Comparison of ENCODE assay signal across 7 cellular contexts in genomic region chr14:65230287-65230728, GRCh38.
DNase-seq lines count a peak whose midpoint lies in the region; ATAC-seq, FAIRE-seq and TF ChIP-seq lines count a peak whose summit lies in the region.

No MANE protein-coding gene starts in this region.

- H3K4me3 ChIP-seq in Panc1 (ENCODE audit: low read depth in 2 of 2, low read length in 2 of 2) (peak overlapping the region; percentile 32 to 48), H1 (ENCODE audit: extremely low read depth in 1 of 4, insufficient read depth in 2 of 4, low read depth in 3 of 4, low read length in 4 of 4) (peak overlapping the region in 1 of 4 experiments; percentile 40; a peak in 1 of 8 replicates)
- H3K4me3 ChIP-seq in naive thymus-derived CD4-positive, alpha-beta T cell (ENCODE audit: low read length): peak overlapping the region; percentile 56

- H3K4me1 Mint-ChIP-seq in IgD-negative memory B cell: peaks cover 49 to 66% (median 61%) of the 10 kb centered on the region in 3 donors
- H3K4me1 Mint-ChIP-seq in naive thymus-derived CD4-positive, alpha-beta T cell: peaks cover 26 to 61% (median 49%) of the 10 kb centered on the region in 7 donors

- H4K20me1 ChIP-seq in H1 (replicated peaks in 1 of 2; ENCODE audit: control insufficient read depth in 1 of 2, insufficient read depth in 2 of 2, low read length in 2 of 2): no peaks in the 10 kb centered on the region

- H3K4ac ChIP-seq in H1 (replicated peaks; ENCODE audit: insufficient read length, low read depth, low read length): no peak overlapping the region

- no peak for TF ChIP-seq CTCF in Panc1 (IDR thresholded peaks at IDR 0.05)
- no peak for TF ChIP-seq CTCF in H1 (IDR thresholded peaks at IDR 0.05; ENCODE audit: control extremely low read depth in 1 of 3, insufficient read depth in 1 of 3, low read depth in 1 of 3, low read length in 3 of 3)

- peak overlapping the region; percentile 76 to 96 (median 90) for H3K4me3 Mint-ChIP-seq in IgD-negative memory B cell
- H3K4me3 Mint-ChIP-seq in naive thymus-derived CD4-positive, alpha-beta T cell: peak overlapping the region; percentile 83 to 93 (median 90)

- peak overlapping the region; percentile 84 to 96 (median 94) for H3K27ac Mint-ChIP-seq in IgD-negative memory B cell
- peak overlapping the region; percentile 92 to 99 (median 96) for H3K27ac Mint-ChIP-seq in naive thymus-derived CD4-positive, alpha-beta T cell

- H3K23ac ChIP-seq in H1 (ENCODE audit: insufficient read length): no peak overlapping the region

- H4K91ac ChIP-seq in H1 (replicated peaks; ENCODE audit: insufficient read length, low read length): no peak overlapping the region

- H4K8ac ChIP-seq in H1 (ENCODE audit: extremely low read depth, insufficient read depth, low read length): peak overlapping the region; percentile 39; the same call in 1 of the 2 replicates

- POLR2A ChIA-PET in Panc1 (lab: Charles Lee) (no interaction called here), H1 (lab: Charles Lee; ENCODE audit: partially characterized antibody) (no interaction called here)
- POLR2A ChIA-PET in naive thymus-derived CD4-positive, alpha-beta T cell (lab: Charles Lee): interaction anchor here (0.6 kb wide), 1 partner anchor 25 kb away, joined by 3 read pairs; no protein-coding TSS in a partner anchor

- intact Hi-C loops in Panc1 (cut with micrococcal nuclease; ENCODE audit: unreplicated experiment): no loop called here
- intact Hi-C loops in naive thymus-derived CD4-positive, alpha-beta T cell (cut with micrococcal nuclease): no loop called here

- peak overlapping the region; percentile 64 to 65 for H3K4me2 ChIP-seq in H1 (ENCODE audit: insufficient read depth in 1 of 2, low read depth in 2 of 2, low read length in 2 of 2)

- no peak overlapping the region for H2BK15ac ChIP-seq in H1 (ENCODE audit: low read length)

- peaks cover 8% of the 10 kb centered on the region for H3K36me3 Mint-ChIP-seq in IgD-negative memory B cell
- peaks cover 0 to 7% (median 0%) of the 10 kb centered on the region in 5 donors for H3K36me3 Mint-ChIP-seq in naive thymus-derived CD4-positive, alpha-beta T cell

- H2BK12ac ChIP-seq in H1 (ENCODE audit: low read depth, low read length): no peak overlapping the region

- H3K9me3 ChIP-seq in Panc1 (ENCODE audit: control insufficient read depth, insufficient read depth, low read depth, low read length) (no peaks in the 10 kb centered on the region), H1 (ENCODE audit: insufficient read depth in 2 of 2, low read depth in 1 of 2, low read length in 1 of 2) (no peaks in the 10 kb centered on the region)
- no peaks in the 10 kb centered on the region for H3K9me3 ChIP-seq in naive thymus-derived CD4-positive, alpha-beta T cell (ENCODE audit: control insufficient read depth in 2 of 3, low read length in 3 of 3)

- no peak for DNase-seq in Panc1 (ENCODE audit: low read depth, low spot score)
- no peak for DNase-seq in H1 (ENCODE audit: low read depth in 1 of 2, low spot score in 2 of 2)
- no peak for DNase-seq in naive thymus-derived CD4-positive, alpha-beta T cell
- no peak for DNase-seq in NCI-H446 treated with DMSO at 0.1 percent for 48 hours (lab: John Stamatoyannopoulos, UW)
- no peak for DNase-seq in H4 (ENCODE audit: low spot score)

- H3K14ac ChIP-seq in H1 (ENCODE audit: insufficient read length): no peak overlapping the region

- no peaks in the 10 kb centered on the region for H3K79me1 ChIP-seq in H1 (ENCODE audit: low read depth, low read length)

- H3K36me3 ChIP-seq in Panc1 (ENCODE audit: control insufficient read depth, insufficient read depth, low read length) (no peaks in the 10 kb centered on the region), H1 (ENCODE audit: control insufficient read depth in 2 of 4, insufficient read depth in 4 of 4, low read length in 3 of 4) (no peaks in the 10 kb centered on the region)
- no peaks in the 10 kb centered on the region for H3K36me3 ChIP-seq in naive thymus-derived CD4-positive, alpha-beta T cell (ENCODE audit: control insufficient read depth in 2 of 3, insufficient read depth in 3 of 3, low read length in 3 of 3)

- H3K27ac ChIP-seq in Panc1 (ENCODE audit: low read length) (peak overlapping the region; percentile 58), H1 (ENCODE audit: low read depth, low read length) (no peak overlapping the region)
- peak overlapping the region; percentile 64 for H3K27ac ChIP-seq in naive thymus-derived CD4-positive, alpha-beta T cell (ENCODE audit: low read depth, low read length)

- H3K4me1 ChIP-seq in Panc1 (ENCODE audit: control insufficient read depth, insufficient read depth, low read length) (peaks cover 4% of the 10 kb centered on the region; the same call in 1 of the 2 replicates), H1 (replicated peaks in 1 of 4; ENCODE audit: control insufficient read depth in 3 of 4, insufficient read depth in 4 of 4, low read length in 3 of 4) (peaks cover 4 to 16% (median 10%) of the 10 kb centered on the region in 4 experiments; a peak in 4 of 7 replicates)
- peaks cover 0 to 12% of the 10 kb centered on the region in 2 donors for H3K4me1 ChIP-seq in naive thymus-derived CD4-positive, alpha-beta T cell (ENCODE audit: control insufficient read depth in 2 of 2, insufficient read depth in 2 of 2, low read length in 2 of 2)

- H3K18ac ChIP-seq in H1 (ENCODE audit: extremely low read depth, low read length): peak overlapping the region; percentile 34; the same call in 1 of the 2 replicates

- H3K56ac ChIP-seq in H1 (replicated peaks; ENCODE audit: insufficient read length, low read depth, low read length): no peak overlapping the region

- H3K23me2 ChIP-seq in H1 (ENCODE audit: low read depth, low read length): no peaks in the 10 kb centered on the region

- no peaks in the 10 kb centered on the region for H3K79me2 ChIP-seq in H1 (ENCODE audit: control insufficient read depth in 1 of 2, insufficient read depth in 2 of 2, low read length in 2 of 2)

- 0 out of 2 replicates have a peak overlapping the region, but pooled peaks have one; percentile 86 for H2AFZ ChIP-seq in H1 (ENCODE audit: low read length)

- H3K27me3 ChIP-seq in Panc1 (ENCODE audit: control insufficient read depth, insufficient read depth, low read length) (no peaks in the 10 kb centered on the region), H1 (replicated peaks in 1 of 4; ENCODE audit: control insufficient read depth in 3 of 4, extremely low read depth in 1 of 4, insufficient read depth in 3 of 4, low read length in 3 of 4) (no peaks in the 10 kb centered on the region)
- no peaks in the 10 kb centered on the region for H3K27me3 ChIP-seq in naive thymus-derived CD4-positive, alpha-beta T cell (ENCODE audit: control insufficient read depth in 2 of 2, insufficient read depth in 2 of 2, low read length in 2 of 2)

- peak overlapping the region in 1 of 4 experiments; percentile 31; a peak in 1 of 7 replicates for H3K9ac ChIP-seq in H1 (replicated peaks in 1 of 4; ENCODE audit: extremely low read depth in 1 of 4, low read depth in 3 of 4, low read length in 3 of 4)

- CTCF ChIA-PET in Panc1 (lab: Charles Lee) (no interaction called here), H1 (lab: Charles Lee; ENCODE audit: partially characterized antibody) (interaction anchor here (0.6 to 2.9 kb wide), 2 partner anchors 10 to 201 kb away, joined by 4 to 7 read pairs; no protein-coding TSS in a partner anchor)
- CTCF ChIA-PET in naive thymus-derived CD4-positive, alpha-beta T cell (lab: Charles Lee): interaction anchor here (0.7 to 1.0 kb wide), 3 partner anchors 11 to 182 kb away, joined by 3 to 4 read pairs (median 3); no protein-coding TSS in a partner anchor

- no peak overlapping the region for H2BK120ac ChIP-seq in H1 (replicated peaks; ENCODE audit: low read depth, low read length)

- no peaks in the 10 kb centered on the region for H3K27me3 Mint-ChIP-seq in IgD-negative memory B cell
- no peaks in the 10 kb centered on the region for H3K27me3 Mint-ChIP-seq in naive thymus-derived CD4-positive, alpha-beta T cell

- no peak overlapping the region for H2BK5ac ChIP-seq in H1 (ENCODE audit: low read depth, low read length)

- no peak overlapping the region for H4K5ac ChIP-seq in H1 (ENCODE audit: insufficient read length, low read depth, low read length)

- H3K9me3 Mint-ChIP-seq in IgD-negative memory B cell: no peaks in the 10 kb centered on the region
- no peaks in the 10 kb centered on the region for H3K9me3 Mint-ChIP-seq in naive thymus-derived CD4-positive, alpha-beta T cell

- no TSS peak for BruUV-seq in Panc1 (replicated peaks; lab: Mats Ljungman, UMichigan)

- H2BK20ac ChIP-seq in H1 (ENCODE audit: low read length): no peak overlapping the region

- in situ Hi-C loops in Panc1 (cut with HindIII; ENCODE audit: low pct_unique_long_range_greater_than_20kb, low sequenced_read_pairs): no loop called here

- TF ChIP-seq RAD21 in H1 (IDR thresholded peaks at IDR 0.05 in 1 of 2, conservative IDR thresholded peaks at IDR 0.05 in 1 of 2; ENCODE audit: low read depth in 2 of 2, low read length in 2 of 2): no peak

- no peak for TF ChIP-seq POLR2A in H1 (IDR thresholded peaks at IDR 0.05; ENCODE audit: control extremely low read depth in 1 of 2, low read depth in 2 of 2, low read length in 2 of 2)

- FAIRE-seq in H1 (lab: Jason Lieb, UNC): no peak

- TF ChIP-seq EP300 in H1 (IDR thresholded peaks at IDR 0.05; ENCODE audit: borderline replicate concordance in 1 of 2, low read depth in 2 of 2, low read length in 2 of 2): no peak

- WGBS in H1 (ENCODE audit: extremely low coverage in 1 of 2, insufficient coverage in 1 of 2, insufficient read length in 1 of 2, insufficient replicate concordance in 2 of 2, low coverage in 1 of 2, low lambda C conversion rate in 2 of 2, missing lambda C conversion rate in 1 of 2), 2 experiments: 74% methylated on average over 10 of the region's 10 CpGs; no CpG with 5 or more reads in 1 of the 2 experiments

- ATAC-seq in Panc1 (peak; percentile 52), HG03432 (IDR thresholded peaks at IDR 0.05; ENCODE audit: unreplicated experiment) (no peak)
- peak; percentile 18 for ATAC-seq in naive thymus-derived CD4-positive, alpha-beta T cell

- H2AK5ac ChIP-seq in H1 (ENCODE audit: low read depth, low read length): no peak overlapping the region

TF ChIP-seq in H1, 55 proteins besides CTCF, POLR2A, EP300 and RAD21 (continues in another document):
- no peak for TF ChIP-seq SIN3A (conservative IDR thresholded peaks at IDR 0.05 in 1 of 2, IDR thresholded peaks at IDR 0.05 in 1 of 2; ENCODE audit: low read depth in 1 of 2, low read length in 2 of 2)
- TF ChIP-seq SP1 (IDR thresholded peaks at IDR 0.05; ENCODE audit: low read depth, low read length): no peak
- TF ChIP-seq SUZ12 (IDR thresholded peaks at IDR 0.05; ENCODE audit: low read length): no peak
- TF ChIP-seq PHF8 (conservative IDR thresholded peaks at IDR 0.05; ENCODE audit: low read depth, low read length): no peak
